Comparison of ENCODE assay signal across 11 cellular contexts in the genomic region with DNA sequence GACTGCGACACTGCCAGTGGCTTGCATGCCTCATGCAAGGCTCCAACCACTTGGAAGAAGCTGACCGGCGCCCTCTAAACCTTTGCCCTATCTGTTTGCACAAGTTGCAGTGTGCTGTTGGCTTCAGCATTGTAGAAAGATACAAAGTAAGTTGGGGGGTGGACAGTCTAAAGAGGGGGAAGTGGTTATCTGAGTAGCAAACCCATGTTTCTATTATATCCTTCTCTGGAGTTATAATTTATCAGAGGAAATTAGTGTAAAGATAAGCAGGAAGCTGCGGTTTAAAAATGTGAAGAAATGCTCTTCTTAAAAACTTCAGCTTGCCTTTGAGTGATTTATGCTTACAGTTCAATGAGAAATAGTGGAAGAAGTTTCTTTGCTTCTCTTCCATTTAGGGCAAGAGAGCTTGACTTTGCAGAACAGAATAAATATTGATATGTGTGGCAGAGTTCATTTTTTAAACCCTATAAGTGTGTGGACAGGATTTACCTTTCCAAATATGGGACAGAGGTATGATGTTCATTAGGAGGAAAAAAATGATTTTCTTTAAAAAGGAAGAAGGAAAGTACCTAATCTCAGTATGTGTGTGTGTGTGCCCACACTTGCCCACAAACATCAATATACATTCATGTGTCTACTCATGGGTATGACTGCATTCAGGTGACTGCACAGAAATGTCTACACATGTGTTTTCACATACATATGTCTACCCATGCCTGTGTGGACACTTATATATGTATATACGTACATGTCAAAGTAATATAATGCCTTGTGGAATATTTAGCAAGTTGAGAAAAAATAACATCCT. TPM values are rescaled to one million over a fixed set of nuclear protein-coding genes. Genes with fewer than 3 reads are reported as not detected.
DNase-seq lines count a peak whose midpoint lies in the region; ATAC-seq and TF ChIP-seq lines count a peak whose summit lies in the region.
"Had no signal": no experiment of that assay in that cellular context is flagged by ENCODE, and none has a peak within 500 bp of the region (broad histone marks: within the 10 kb centered on the region; RNA-seq: fewer than 3 reads in every experiment).

No MANE protein-coding gene starts in this region.

- peaks cover 55% of the 10 kb centered on the region for H3K36me3 Mint-ChIP-seq in activated CD4-positive, alpha-beta T cell treated with anti-CD3 and anti-CD28 coated beads for 36 hours (ENCODE audit: low read depth)
- peaks cover 61% of the 10 kb centered on the region for H3K36me3 Mint-ChIP-seq in activated naive CD8-positive, alpha-beta T cell treated with anti-CD3 and anti-CD28 coated beads, Interleukin-2, amount 50 U/mL, for 24 hours (ENCODE audit: low read depth)

- H3K27ac Mint-ChIP-seq in activated CD4-positive, alpha-beta T cell treated with anti-CD3 and anti-CD28 coated beads for 36 hours: peak overlapping the region; percentile 65
- peak overlapping the region; percentile 82 for H3K27ac Mint-ChIP-seq in activated naive CD8-positive, alpha-beta T cell treated with anti-CD3 and anti-CD28 coated beads, Interleukin-2, amount 50 U/mL, for 24 hours

- in situ Hi-C loops in GM13977 (cut with MboI; ENCODE audit: low pct_unique_long_range_greater_than_20kb, low sequenced_read_pairs, unreplicated experiment): no loop called here

- H3K14ac ChIP-seq in neuronal stem cell (ENCODE audit: low read length): no peak overlapping the region

- H3K27ac ChIP-seq in OCI-LY7 (ENCODE audit: low read depth, low read length, poor library complexity, severe bottlenecking): peak overlapping the region; percentile 90
- H3K27ac ChIP-seq in neuronal stem cell (replicated peaks; ENCODE audit: low read length): no peak overlapping the region
- H3K27ac ChIP-seq in SJCRH30: no peak overlapping the region

- H3K4ac ChIP-seq in neuronal stem cell (ENCODE audit: low read length): no peak overlapping the region

- no peaks in the 10 kb centered on the region for H3K9me2 ChIP-seq in OCI-LY7 (ENCODE audit: insufficient read depth, low read length)

- CTCF ChIA-PET in activated CD4-positive, alpha-beta T cell treated with anti-CD3 and anti-CD28 coated beads for 36 hours (lab: Charles Lee): interaction anchor here (0.6 kb wide), 1 partner anchor 76 kb away, joined by 3 read pairs; no protein-coding TSS in a partner anchor
- CTCF ChIA-PET in OCI-LY7 (lab: Charles Lee; ENCODE audit: unreplicated experiment): interaction anchor here (2.1 kb wide), 1 partner anchor 143 kb away, joined by 8 read pairs; no protein-coding TSS in a partner anchor

- DNase-seq in activated CD4-positive, alpha-beta T cell treated with anti-CD3 and anti-CD28 coated beads for 36 hours: peak; percentile 54
- DNase-seq in activated CD4-positive, alpha-beta T cell treated with anti-CD3 and anti-CD28 coated beads, Interleukin-2, amount 50 U/mL, for 48 hours: no peak
- DNase-seq in OCI-LY7 (ENCODE audit: low spot score) (peak; percentile 56), neuronal stem cell (ENCODE audit: low spot score) (no peak), GM13977 (ENCODE audit: low spot score) (no peak), SJCRH30 (no peak)
- DNase-seq in activated naive CD8-positive, alpha-beta T cell treated with anti-CD3 and anti-CD28 coated beads, Interleukin-2, amount 50 U/mL, for 24 hours: no peak
- DNase-seq in stimulated activated naive CD4-positive, alpha-beta T cell (lab: John Stamatoyannopoulos, UW): peak in 4 of 6 experiments; percentile 10 to 40 (median 26)
- DNase-seq: activated CD8-positive, alpha-beta memory T cell treated with anti-CD3 and anti-CD28 coated beads for 24 hours; NCI-H226; SHP77 treated with DMSO at 0.1 percent for 48 hours had no signal

- H3K79me1 ChIP-seq in neuronal stem cell (ENCODE audit: low read depth, low read length): no peaks in the 10 kb centered on the region

- H3K4me2 ChIP-seq in OCI-LY7 (ENCODE audit: low read length) (peak overlapping the region; percentile 84), neuronal stem cell (ENCODE audit: insufficient read depth, low read length, poor library complexity, severe bottlenecking) (no peak overlapping the region)

- no peaks in the 10 kb centered on the region for H3K27me3 Mint-ChIP-seq in activated CD4-positive, alpha-beta T cell treated with anti-CD3 and anti-CD28 coated beads for 36 hours
- H3K27me3 Mint-ChIP-seq in activated naive CD8-positive, alpha-beta T cell treated with anti-CD3 and anti-CD28 coated beads, Interleukin-2, amount 50 U/mL, for 24 hours: no peaks in the 10 kb centered on the region

- no peaks in the 10 kb centered on the region for H3K9me3 Mint-ChIP-seq in activated CD4-positive, alpha-beta T cell treated with anti-CD3 and anti-CD28 coated beads for 36 hours (ENCODE audit: low read depth)
- no peaks in the 10 kb centered on the region for H3K9me3 Mint-ChIP-seq in activated naive CD8-positive, alpha-beta T cell treated with anti-CD3 and anti-CD28 coated beads, Interleukin-2, amount 50 U/mL, for 24 hours

- no CpG with 5 or more reads among the region's 5 CpGs for WGBS in neuronal stem cell (ENCODE audit: extremely low coverage in 2 of 2, insufficient read length in 2 of 2, insufficient replicate concordance in 1 of 2), 2 donors

- no peak overlapping the region for H4K8ac ChIP-seq in neuronal stem cell (ENCODE audit: low read depth, low read length)

- no peaks in the 10 kb centered on the region for H3K27me3 ChIP-seq in neuronal stem cell (ENCODE audit: control insufficient read depth in 3 of 3, insufficient read depth in 3 of 3, low read depth in 1 of 3, low read length in 3 of 3)
- no peaks in the 10 kb centered on the region; the same call in 1 of the 2 replicates for H3K27me3 ChIP-seq in SJCRH30

- no peak overlapping the region for H3K9ac ChIP-seq in neuronal stem cell (ENCODE audit: low read depth, low read length, poor library complexity)

- H2BK5ac ChIP-seq in neuronal stem cell (ENCODE audit: low read length): no peak overlapping the region

- ATAC-seq in activated CD4-positive, alpha-beta T cell treated with anti-CD3 and anti-CD28 coated beads for 36 hours: peak; percentile 75
- ATAC-seq in activated naive CD8-positive, alpha-beta T cell treated with anti-CD3 and anti-CD28 coated beads, Interleukin-2, amount 50 U/mL, for 24 hours: peak; percentile 50

- H3K36me3 ChIP-seq in OCI-LY7 (ENCODE audit: insufficient read depth, low read length) (peaks cover 78% of the 10 kb centered on the region), neuronal stem cell (replicated peaks in 1 of 2; ENCODE audit: control insufficient read depth in 2 of 2, insufficient read depth in 2 of 2, low read length in 2 of 2) (peaks cover 15 to 63% of the 10 kb centered on the region in 2 donors), SJCRH30 (peaks cover 2% of the 10 kb centered on the region; the same call in 1 of the 2 replicates)

- H2BK120ac ChIP-seq in neuronal stem cell (ENCODE audit: low read depth, low read length): no peak overlapping the region

- intact Hi-C loops in activated CD4-positive, alpha-beta T cell treated with anti-CD3 and anti-CD28 coated beads for 36 hours (cut with DNase I, micrococcal nuclease): loop anchor here in 1 of 2 experiments (10.0 kb wide), 2 partner anchors 811 to 1951 kb away; a partner anchor contains a TSS
- intact Hi-C loops in OCI-LY7 (cut with micrococcal nuclease; ENCODE audit: unreplicated experiment): loop anchor here (2.0 kb wide), 1 partner anchor 19 kb away; no protein-coding TSS in a partner anchor

- H3K4me3 ChIP-seq in OCI-LY7 (ENCODE audit: low read depth, low read length, poor library complexity, severe bottlenecking) (peak overlapping the region; percentile 54), neuronal stem cell (ENCODE audit: low read length in 2 of 2) (no peak overlapping the region), SJCRH30 (no peak overlapping the region)

- H3K4me1 ChIP-seq in OCI-LY7 (ENCODE audit: insufficient read depth, low read length, poor library complexity, severe bottlenecking): peaks cover 98% of the 10 kb centered on the region
- no peaks in the 10 kb centered on the region for H3K4me1 ChIP-seq in neuronal stem cell (ENCODE audit: control insufficient read depth in 2 of 2, insufficient read depth in 1 of 2, low read depth in 1 of 2, low read length in 2 of 2)
- peaks cover 8% of the 10 kb centered on the region for H3K4me1 ChIP-seq in SJCRH30

- H3K18ac ChIP-seq in neuronal stem cell (ENCODE audit: low read length): no peak overlapping the region

- H3K9me3 ChIP-seq in OCI-LY7 (ENCODE audit: low read length) (peaks cover 7% of the 10 kb centered on the region; the same call in 1 of the 2 replicates), neuronal stem cell (replicated peaks in 1 of 2; ENCODE audit: control insufficient read depth in 2 of 2, insufficient read depth in 1 of 2, low read depth in 1 of 2, low read length in 2 of 2) (no peaks in the 10 kb centered on the region), SJCRH30 (replicated peaks) (no peaks in the 10 kb centered on the region)

- no peak overlapping the region for H2AK5ac ChIP-seq in neuronal stem cell (ENCODE audit: low read depth, low read length)

- H3K4me3 Mint-ChIP-seq in activated CD4-positive, alpha-beta T cell treated with anti-CD3 and anti-CD28 coated beads for 36 hours: no peak overlapping the region
- H3K4me3 Mint-ChIP-seq in activated naive CD8-positive, alpha-beta T cell treated with anti-CD3 and anti-CD28 coated beads, Interleukin-2, amount 50 U/mL, for 24 hours: no peak overlapping the region

- H3K23ac ChIP-seq in neuronal stem cell (ENCODE audit: low read depth, low read length, poor library complexity): no peak overlapping the region

- H4K20me1 ChIP-seq in OCI-LY7 (ENCODE audit: insufficient read depth, low read length): no peaks in the 10 kb centered on the region

- H2AFZ ChIP-seq in OCI-LY7 (ENCODE audit: low read length) (no peak overlapping the region), neuronal stem cell (ENCODE audit: low read length) (no peak overlapping the region)

- H3K4me1 Mint-ChIP-seq in activated CD4-positive, alpha-beta T cell treated with anti-CD3 and anti-CD28 coated beads for 36 hours: peaks cover 78% of the 10 kb centered on the region
- H3K4me1 Mint-ChIP-seq in activated naive CD8-positive, alpha-beta T cell treated with anti-CD3 and anti-CD28 coated beads, Interleukin-2, amount 50 U/mL, for 24 hours: peaks cover 88% of the 10 kb centered on the region

- POLR2A ChIA-PET in activated CD4-positive, alpha-beta T cell treated with anti-CD3 and anti-CD28 coated beads for 36 hours (lab: Charles Lee): interaction anchor here (0.5 to 1.2 kb wide), 2 partner anchors 49 to 201 kb away, joined by 3 to 5 read pairs; a partner anchor contains a TSS
- POLR2A ChIA-PET in OCI-LY7 (lab: Charles Lee): interaction anchor here (0.6 to 2.7 kb wide), 11 partner anchors 9 to 319 kb away, joined by 3 to 9 read pairs (median 3); no protein-coding TSS in a partner anchor

- H3K79me2 ChIP-seq in OCI-LY7 (ENCODE audit: insufficient read depth, low read depth, low read length): peaks cover 61% of the 10 kb centered on the region; the same call in 1 of the 2 replicates

- no peak overlapping the region for H4K91ac ChIP-seq in neuronal stem cell (ENCODE audit: low read depth, low read length, poor library complexity)

- no TSS peak for BruUV-seq in OCI-LY7 (replicated peaks; lab: Mats Ljungman, UMichigan)

- no peak overlapping the region for H2BK12ac ChIP-seq in neuronal stem cell (ENCODE audit: low read length)

- TF ChIP-seq CTCF in OCI-LY7 (conservative IDR thresholded peaks at IDR 0.05; ENCODE audit: low read length): no peak
- TF ChIP-seq CTCF in GM13977 (IDR thresholded peaks at IDR 0.05; ENCODE audit: extremely low read depth, insufficient read depth, missing control alignments): no peak

- H2BK15ac ChIP-seq in neuronal stem cell (ENCODE audit: low read length): no peak overlapping the region

RNA-seq across cellular contexts. Expression of a gene that starts 8.1 kb away (rescaled TPM):
- 100 to 1,000 TPM; 119 to 150 TPM for total RNA-seq in activated CD4-positive, alpha-beta T cell treated with anti-CD3 and anti-CD28 coated beads for 36 hours
- total RNA-seq in OCI-LY7 (2014; rRNA removed; shearing (Covaris generic)): 105 and 117 TPM in 2 replicates
- total RNA-seq in OCI-LY7 (2022): 248 and 285 TPM in 2 replicates
- 166 TPM for polyA plus RNA-seq in neuronal stem cell (2013, experiment 1 of 2)
- polyA plus RNA-seq in neuronal stem cell (2013, experiment 2 of 2): 168 TPM
- total RNA-seq in SJCRH30 (2014; rRNA removed; shearing (Covaris generic)): 102 and 105 TPM in 2 replicates

RNA-seq across cellular contexts. Expression of a gene that starts 35.0 kb away (rescaled TPM):
- total RNA-seq in activated CD4-positive, alpha-beta T cell treated with anti-CD3 and anti-CD28 coated beads for 36 hours: 1 to 10 TPM; 2.9 to 3.2 TPM
- total RNA-seq in OCI-LY7 (2014; rRNA removed; shearing (Covaris generic)): 3.7 and 4.5 TPM in 2 replicates
- total RNA-seq in OCI-LY7 (2022): 15.4 and 18.9 TPM in 2 replicates
- polyA plus RNA-seq in neuronal stem cell (2013, experiment 1 of 2): 0.04 TPM
- polyA plus RNA-seq in neuronal stem cell (2013, experiment 2 of 2): 0.06 TPM
- 0.18 and 0.30 TPM in 2 replicates for total RNA-seq in SJCRH30 (2014; rRNA removed; shearing (Covaris generic))

RNA-seq across cellular contexts. Expression of a gene that starts 35.4 kb away (rescaled TPM):
- total RNA-seq in activated CD4-positive, alpha-beta T cell treated with anti-CD3 and anti-CD28 coated beads for 36 hours: 10 to 100 TPM in 1 of 2 experiments, 1 to 10 TPM in 1; 7.8 to 10.9 TPM
- 24.2 and 26.1 TPM in 2 replicates for total RNA-seq in OCI-LY7 (2014; rRNA removed; shearing (Covaris generic))
- total RNA-seq in OCI-LY7 (2022): 51.6 and 53.0 TPM in 2 replicates
- 4.4 TPM for polyA plus RNA-seq in neuronal stem cell (2013, experiment 1 of 2)
- polyA plus RNA-seq in neuronal stem cell (2013, experiment 2 of 2): 4.2 TPM
- 1.0 and 1.9 TPM in 2 replicates for total RNA-seq in SJCRH30 (2014; rRNA removed; shearing (Covaris generic))

Comparison
In these comparisons a context has a peak if more than half of its experiments do, and no peak if none do; other contexts are left out.
1. DNase-seq: peak in activated CD4-positive, alpha-beta T cell treated with anti-CD3 and anti-CD28 coated beads for 36 hours (single experiment), OCI-LY7 (single experiment) and stimulated activated naive CD4-positive, alpha-beta T cell (4 of 6); none in activated CD4-positive, alpha-beta T cell treated with anti-CD3 and anti-CD28 coated beads, Interleukin-2, amount 50 U/mL, for 48 hours (0 of 2), activated naive CD8-positive, alpha-beta T cell treated with anti-CD3 and anti-CD28 coated beads, Interleukin-2, amount 50 U/mL, for 24 hours (single experiment), neuronal stem cell (single experiment), GM13977 (single experiment) and SJCRH30 (0 of 2).